Comparison of ENCODE assay signal across 7 cellular contexts in the genomic region with DNA sequence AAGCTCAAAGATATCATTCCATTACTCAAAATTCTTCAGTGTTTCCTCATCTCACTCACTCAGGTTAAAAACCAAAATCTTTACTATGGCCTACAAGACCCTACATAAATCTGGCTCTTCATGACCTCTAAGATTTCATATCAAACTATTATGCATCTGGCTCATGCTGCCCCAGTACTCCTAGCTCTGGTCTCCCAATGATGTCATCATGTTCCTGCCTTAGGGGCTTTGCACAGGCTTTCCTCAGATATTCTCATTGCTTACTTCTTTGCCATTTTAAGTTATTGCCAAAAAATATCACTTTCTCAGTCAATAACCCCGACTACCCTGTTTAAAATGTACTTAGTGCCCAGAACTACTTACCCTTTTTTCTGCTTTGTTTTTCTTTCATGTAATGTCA.
"Had no signal": no experiment of that assay in that cellular context is flagged by ENCODE, and none has a peak within 500 bp of the region (broad histone marks: within the 10 kb centered on the region; RNA-seq: fewer than 3 reads in every experiment).

No MANE protein-coding gene starts in this region.

- H2AFZ ChIP-seq: GM23248 had no signal

- DNase-seq: GM23248, GOT3, H7, KBM-7 had no signal

- H3K27ac ChIP-seq: GM23248, KMS-11 had no signal

- H3K36me3 ChIP-seq: HAP-1 had no signal

- H3K4me2 ChIP-seq: KMS-11 had no signal

- H3K4me1 ChIP-seq: HAP-1 had no signal

- ATAC-seq: HCT116 had no signal

- H3K4me3 ChIP-seq: GM23248, HAP-1 had no signal

- H3K9me3 ChIP-seq: HAP-1 had no signal

- H3K9ac ChIP-seq: GM23248, KMS-11 had no signal
